ENCODE assay signal across 2 cellular contexts in genomic region chr4:73684097-73684496, GRCh38.
TF ChIP-seq lines count a peak whose summit lies in the region.

No MANE protein-coding gene starts in this region.

TF ChIP-seq in A549, 52 proteins besides CTCF, POLR2A, EP300 and RAD21 (continued from another document):
- no peak for TF ChIP-seq REST (IDR thresholded peaks at IDR 0.05)

TF ChIP-seq in Ishikawa, 13 proteins besides CTCF, POLR2A, EP300 and RAD21 (continued from another document):
- peak; percentile 25; the same call in 1 of the 2 replicates for TF ChIP-seq NFIC (IDR thresholded peaks at IDR 0.05)
- no peak for TF ChIP-seq EGR1 (IDR thresholded peaks at IDR 0.05)
- TF ChIP-seq CEBPB (IDR thresholded peaks at IDR 0.05), result no peak
- no peak for TF ChIP-seq YY1 (IDR thresholded peaks at IDR 0.05; ENCODE audit: low read depth)
- TF ChIP-seq ZBTB7A (IDR thresholded peaks at IDR 0.05; ENCODE audit: low read depth), result no peak
- TF ChIP-seq FOXM1 (IDR thresholded peaks at IDR 0.05; ENCODE audit: borderline replicate concordance, low read depth), result 0 out of 2 replicates have a peak, but pooled peaks have one; percentile 12
